Comparison of ENCODE assay signal across 8 cellular contexts in genomic region chr9:6715755-6716643, GRCh38. TPM values are rescaled to one million over a fixed set of nuclear protein-coding genes. Genes with fewer than 3 reads are reported as not detected.
A peak's percentile ranks its signal among the peaks of the same experiment; 100 is the strongest.
DNase-seq lines count a peak whose midpoint lies in the region; ATAC-seq and TF ChIP-seq lines count a peak whose summit lies in the region.

No MANE protein-coding gene starts in this region.

- H3K36me3 ChIP-seq in PC-9 (ENCODE audit: low read depth) (no peaks in the 10 kb centered on the region), right atrium auricular region (no peaks in the 10 kb centered on the region), smooth muscle cell (ENCODE audit: low read depth) (no peaks in the 10 kb centered on the region)

- intact Hi-C loops in PC-9 (cut with micrococcal nuclease; ENCODE audit: unreplicated experiment), result no loop called here

- H3K36me3 Mint-ChIP-seq in activated naive CD4-positive, alpha-beta T cell treated with anti-CD3 and anti-CD28 coated beads, Interleukin-2, amount 50 U/mL, for 24 hours, result no peaks in the 10 kb centered on the region

- TF ChIP-seq CTCF in GM13976 (IDR thresholded peaks at IDR 0.05; ENCODE audit: borderline replicate concordance, control extremely low read depth, extremely low read depth, insufficient read depth, missing control alignments) (no peak), PC-9 (conservative IDR thresholded peaks at IDR 0.05) (no peak), right atrium auricular region (IDR thresholded peaks at IDR 0.05) (no peak), smooth muscle cell (IDR thresholded peaks at IDR 0.05; ENCODE audit: borderline replicate concordance, insufficient read depth, poor library complexity, severe bottlenecking) (no peak)

- H3K4me1 Mint-ChIP-seq in activated naive CD4-positive, alpha-beta T cell treated with anti-CD3 and anti-CD28 coated beads, Interleukin-2, amount 50 U/mL, for 24 hours, result peaks cover 7% of the 10 kb centered on the region

- peak overlapping the region; percentile 90 for H3K27ac Mint-ChIP-seq in activated naive CD4-positive, alpha-beta T cell treated with anti-CD3 and anti-CD28 coated beads, Interleukin-2, amount 50 U/mL, for 24 hours

- TSS peak; percentile 85 for BruUV-seq in PC-9 (replicated peaks; lab: Mats Ljungman, UMichigan)

- peak overlapping the region; percentile 80 for H3K4me2 ChIP-seq in PC-9
- H3K4me2 ChIP-seq in smooth muscle cell, result peak overlapping the region; percentile 61

- CTCF ChIA-PET in PC-9 (lab: Charles Lee), result interaction anchor here (0.7 kb wide), 1 partner anchor 23 kb away, joined by 5 read pairs; no protein-coding TSS in a partner anchor

- H3K9me3 ChIP-seq in PC-9 (ENCODE audit: insufficient read depth, low read depth) (no peaks in the 10 kb centered on the region), right atrium auricular region (no peaks in the 10 kb centered on the region), smooth muscle cell (replicated peaks; ENCODE audit: low read depth) (no peaks in the 10 kb centered on the region)

- DNase-seq in GM13976 (ENCODE audit: low spot score) (peak; percentile 87), PC-9 (peak; percentile 62 to 74), right atrium auricular region (ENCODE audit: low spot score) (no peak), smooth muscle cell (lab: John Stamatoyannopoulos, UW; ENCODE audit: unreplicated experiment) (no peak), SKM-1 (lab: John Stamatoyannopoulos, UW; ENCODE audit: unreplicated experiment) (no peak)

- H3K4me3 ChIP-seq in PC-9 (peak overlapping the region; percentile 87), right atrium auricular region (peak overlapping the region; percentile 38 to 49), smooth muscle cell (peak overlapping the region; percentile 32)

- H3K4me1 ChIP-seq in PC-9 (replicated peaks; ENCODE audit: insufficient read depth) (no peaks in the 10 kb centered on the region), right atrium auricular region (no peaks in the 10 kb centered on the region), smooth muscle cell (ENCODE audit: low read depth) (no peaks in the 10 kb centered on the region)

- H3F3A ChIP-seq in PC-9 (ENCODE audit: insufficient read depth, low read depth) (peaks cover 5% of the 10 kb centered on the region; the same call in 1 of the 2 replicates), smooth muscle cell (ENCODE audit: low read depth) (no peaks in the 10 kb centered on the region)

- H3K79me2 ChIP-seq in PC-9 (ENCODE audit: low read depth) (no peaks in the 10 kb centered on the region), smooth muscle cell (ENCODE audit: low read depth) (no peaks in the 10 kb centered on the region)

- H3K4me3 Mint-ChIP-seq in activated naive CD4-positive, alpha-beta T cell treated with anti-CD3 and anti-CD28 coated beads, Interleukin-2, amount 50 U/mL, for 24 hours, result peak overlapping the region; percentile 89

- POLR2A ChIA-PET in PC-9 (lab: Charles Lee; ENCODE audit: unreplicated experiment), result interaction anchor here (0.6 to 0.7 kb wide), 5 partner anchors 9 to 1132 kb away, joined by 3 to 7 read pairs (median 4); no protein-coding TSS in a partner anchor

- H3K27ac ChIP-seq in PC-9 (peak overlapping the region; percentile 71), right atrium auricular region (no peak overlapping the region), smooth muscle cell (ENCODE audit: low read depth) (no peak overlapping the region)

- no peaks in the 10 kb centered on the region for H3K27me3 Mint-ChIP-seq in activated naive CD4-positive, alpha-beta T cell treated with anti-CD3 and anti-CD28 coated beads, Interleukin-2, amount 50 U/mL, for 24 hours

- H3K27me3 ChIP-seq in PC-9 (ENCODE audit: insufficient read depth, low read depth), result no peaks in the 10 kb centered on the region
- H3K27me3 ChIP-seq in right atrium auricular region, result no peaks in the 10 kb centered on the region
- H3K27me3 ChIP-seq in smooth muscle cell (ENCODE audit: low read depth), result no peaks in the 10 kb centered on the region

- WGBS in smooth muscle cell (ENCODE audit: low lambda C conversion rate), result 73% methylated on average over 58 of the region's 61 CpGs

- peak; percentile 81 for ATAC-seq in HG02970 (IDR thresholded peaks at IDR 0.05; ENCODE audit: low FRiP score, unreplicated experiment)
- no peak for ATAC-seq in HG03457 (IDR thresholded peaks at IDR 0.05; ENCODE audit: unreplicated experiment)

- H3K9ac ChIP-seq in smooth muscle cell (ENCODE audit: low read depth), result no peak overlapping the region

- H4K20me1 ChIP-seq in PC-9 (ENCODE audit: insufficient read depth), result no peaks in the 10 kb centered on the region
- H4K20me1 ChIP-seq in smooth muscle cell (ENCODE audit: low read depth), result no peaks in the 10 kb centered on the region

- H2AFZ ChIP-seq in PC-9, result peak overlapping the region; percentile 91
- peak overlapping the region; percentile 58 for H2AFZ ChIP-seq in smooth muscle cell (ENCODE audit: low read depth)

- in situ Hi-C loops in GM13976 (cut with MboI; ENCODE audit: low sequenced_read_pairs, unreplicated experiment), result no loop called here

- H3K9me3 Mint-ChIP-seq in activated naive CD4-positive, alpha-beta T cell treated with anti-CD3 and anti-CD28 coated beads, Interleukin-2, amount 50 U/mL, for 24 hours, result no peaks in the 10 kb centered on the region

- H3K9me2 ChIP-seq in PC-9 (ENCODE audit: insufficient read depth), result no peaks in the 10 kb centered on the region

RNA-seq across cellular contexts. Expression of gene KDM4C, which starts 41.8 kb away (rescaled TPM):
- total RNA-seq in PC-9 (2021), result 11.6 and 12.9 TPM in 2 replicates
- total RNA-seq in right atrium auricular region, result 10 to 100 TPM; 11.0 to 11.9 TPM
- 20.2 and 39.7 TPM in 2 replicates for total RNA-seq in smooth muscle cell
- 7.3 and 7.5 TPM in 2 replicates for polyA plus RNA-seq in smooth muscle cell

Comparison
In these comparisons a context has a peak if more than half of its experiments do, and no peak if none do; other contexts are left out.
1. DNase-seq: peak in GM13976 (single experiment) and PC-9 (2 of 2); none in right atrium auricular region (single experiment), smooth muscle cell (single experiment) and SKM-1 (single experiment).
2. H3K4me3 ChIP-seq: peak in every context shown above with its lines; median percentile 87 in PC-9; 44 in right atrium auricular region; 32 in smooth muscle cell.